ENCODE assay signal across 8 cellular contexts in genomic region chr10:133520193-133520738, GRCh38. TPM values are rescaled to one million over a fixed set of nuclear protein-coding genes. Genes with fewer than 3 reads are reported as not detected.
DNase-seq lines count a peak whose midpoint lies in the region; ATAC-seq and TF ChIP-seq lines count a peak whose summit lies in the region.

No MANE protein-coding gene starts in this region.

- H3K4me3 Mint-ChIP-seq in Calu3 (ENCODE audit: low read depth, unreplicated experiment): peak overlapping the region; percentile 56

- intact Hi-C loops in Calu3 (cut with micrococcal nuclease; ENCODE audit: unreplicated experiment) (no loop called here), psoas muscle (cut with DNase I) (loop anchor here in 1 of 2 donors (2.0 kb wide), 1 partner anchor 191 kb away; no protein-coding TSS in a partner anchor)

- no peaks in the 10 kb centered on the region for H3K9me3 Mint-ChIP-seq in Calu3 (ENCODE audit: low read depth, unreplicated experiment)

- peak; percentile 89 for TF ChIP-seq CTCF in Calu3 (IDR thresholded peaks at IDR 0.05; ENCODE audit: unreplicated experiment)
- TF ChIP-seq CTCF in psoas muscle (IDR thresholded peaks at IDR 0.05): peak; percentile 89

- no TSS peak for BruUV-seq in Calu3 (replicated peaks; lab: Mats Ljungman, UMichigan)

- peak overlapping the region; percentile 65 for H3K4me3 ChIP-seq in psoas muscle

- no peaks in the 10 kb centered on the region for H3K4me1 ChIP-seq in psoas muscle

- H3K27ac Mint-ChIP-seq in Calu3 (ENCODE audit: unreplicated experiment): peak overlapping the region; percentile 60

- H3K27ac ChIP-seq in psoas muscle: no peak overlapping the region

- no peaks in the 10 kb centered on the region for H3K27me3 ChIP-seq in psoas muscle (ENCODE audit: insufficient read depth in 3 of 3, low read length in 2 of 3)

- peaks cover 15% of the 10 kb centered on the region for H3K36me3 Mint-ChIP-seq in Calu3 (ENCODE audit: insufficient read depth, unreplicated experiment)

- no peaks in the 10 kb centered on the region for H3K36me3 ChIP-seq in psoas muscle (ENCODE audit: insufficient read depth in 1 of 2, low read depth in 1 of 2)

- ATAC-seq in GM19438 (IDR thresholded peaks at IDR 0.05; ENCODE audit: low read depth, unreplicated experiment) (peak; percentile 98), HG03571 (IDR thresholded peaks at IDR 0.05; ENCODE audit: unreplicated experiment) (peak; percentile 92), psoas muscle (peak; percentile 86 to 100 (median 96))

- WGBS in psoas muscle, 3 donors: 1 to 6% (median 2%) methylated on average over 26 to 33 of the region's 33 CpGs

- H3K9me3 ChIP-seq in psoas muscle: peaks cover 17% of the 10 kb centered on the region

- H3K4me1 Mint-ChIP-seq in Calu3 (ENCODE audit: low read depth, unreplicated experiment): peaks cover 26% of the 10 kb centered on the region

- peak; percentile 94 for DNase-seq in Calu3
- DNase-seq in SHP77 (lab: John Stamatoyannopoulos, UW): peak; percentile 81 to 85
- DNase-seq in activated gamma-delta T cell (lab: John Stamatoyannopoulos, UW): peak; percentile 74
- peak; percentile 65 for DNase-seq in globus pallidus (ENCODE audit: low spot score)
- peak; percentile 80 to 88 for DNase-seq in psoas muscle
- DNase-seq in ureter (ENCODE audit: low spot score): peak; percentile 85

- H3K27me3 Mint-ChIP-seq in Calu3 (ENCODE audit: unreplicated experiment): no peaks in the 10 kb centered on the region

- CTCF ChIA-PET in Calu3 (lab: Charles Lee): no interaction called here

RNA-seq across cellular contexts. Expression of gene CYP2E1, which starts 6.9 kb away (rescaled TPM):
- total RNA-seq in Calu3 (2022) (1.7 and 3.5 TPM in 2 replicates), psoas muscle (1 to 10 TPM in 3 of 4 donors, under 1 TPM in 1; 0.57 to 3.0 (median 1.8) TPM), ureter (2.9 TPM)
- 1 to 10 TPM in 1 of 3 donors, under 1 TPM in 2; 0.25 to 1.3 (median 0.41) TPM for polyA plus RNA-seq in psoas muscle

RNA-seq across cellular contexts. Expression of gene SYCE1, which starts 45.1 kb away (rescaled TPM):
- total RNA-seq in Calu3 (2022): not detected in 2 replicates
- total RNA-seq in psoas muscle: under 1 TPM in 2 of 4 donors, not detected in 2; 0.38 to 0.47 TPM
- polyA plus RNA-seq in psoas muscle: under 1 TPM; 0.08 to 0.68 (median 0.30) TPM
- total RNA-seq in ureter: 0.34 TPM
